In genomic region chr4:101033986-101034385, GRCh38 we compare ENCODE assay signal across 19 cellular contexts.
DNase-seq lines count a peak whose midpoint lies in the region; ATAC-seq and TF ChIP-seq lines count a peak whose summit lies in the region.
"Had no signal": no experiment of that assay in that cellular context is flagged by ENCODE, and none has a peak within 500 bp of the region (broad histone marks: within the 10 kb centered on the region; RNA-seq: fewer than 3 reads in every experiment).

No MANE protein-coding gene starts in this region.

- no peaks in the 10 kb centered on the region for H3K4me1 ChIP-seq in foreskin keratinocyte
- H3K4me1 ChIP-seq: thyroid gland had no signal

- H3K4me3 Mint-ChIP-seq in central memory CD8-positive, alpha-beta T cell, result no peak overlapping the region
- H3K4me3 Mint-ChIP-seq in stimulated activated memory B cell treated with anti-CD40 and anti-IgM and Interleukin-4, amounts not matched to agents 10 μg/mL and 1 μg/mL and 100 μg/mL, for 72 hours, result no peak overlapping the region
- H3K4me3 Mint-ChIP-seq: CD14-positive monocyte; neural crest cell; stimulated activated naive B cell treated with anti-CD40 and anti-IgM and Interleukin-4, amounts not matched to agents 10 μg/mL and 1 μg/mL and 100 μg/mL, for 72 hours had no signal

- no peaks in the 10 kb centered on the region for H3K27me3 Mint-ChIP-seq in central memory CD8-positive, alpha-beta T cell
- H3K27me3 Mint-ChIP-seq in stimulated activated memory B cell treated with anti-CD40 and anti-IgM and Interleukin-4, amounts not matched to agents 10 μg/mL and 1 μg/mL and 100 μg/mL, for 72 hours, result no peaks in the 10 kb centered on the region
- H3K27me3 Mint-ChIP-seq: stimulated activated naive B cell treated with anti-CD40 and anti-IgM and Interleukin-4, amounts not matched to agents 10 μg/mL and 1 μg/mL and 100 μg/mL, for 72 hours had no signal

- peaks cover 45% of the 10 kb centered on the region for H3K4me1 Mint-ChIP-seq in central memory CD8-positive, alpha-beta T cell
- no peaks in the 10 kb centered on the region for H3K4me1 Mint-ChIP-seq in stimulated activated memory B cell treated with anti-CD40 and anti-IgM and Interleukin-4, amounts not matched to agents 10 μg/mL and 1 μg/mL and 100 μg/mL, for 72 hours

- no peaks in the 10 kb centered on the region for H3K9me3 Mint-ChIP-seq in central memory CD8-positive, alpha-beta T cell
- H3K9me3 Mint-ChIP-seq in stimulated activated memory B cell treated with anti-CD40 and anti-IgM and Interleukin-4, amounts not matched to agents 10 μg/mL and 1 μg/mL and 100 μg/mL, for 72 hours, result no peaks in the 10 kb centered on the region
- H3K9me3 Mint-ChIP-seq: neural crest cell; stimulated activated naive B cell treated with anti-CD40 and anti-IgM and Interleukin-4, amounts not matched to agents 10 μg/mL and 1 μg/mL and 100 μg/mL, for 72 hours had no signal

- TF ChIP-seq CTCF in LNCaP clone FGC (IDR thresholded peaks at IDR 0.05; ENCODE audit: control insufficient read depth, extremely low read depth, insufficient read depth) (peak; percentile 23; the same call in 1 of the 2 replicates), foreskin keratinocyte (conservative IDR thresholded peaks at IDR 0.05) (no peak)

- no peaks in the 10 kb centered on the region for H3K27me3 ChIP-seq in foreskin keratinocyte
- H3K27me3 ChIP-seq: thyroid gland had no signal

- ATAC-seq in central memory CD8-positive, alpha-beta T cell (replicated peaks; ENCODE audit: extremely low read depth, poor library complexity, severe bottlenecking), result no peak
- no peak for ATAC-seq in stimulated activated memory B cell treated with anti-CD40 and anti-IgM and Interleukin-4, amounts not matched to agents 10 μg/mL and 1 μg/mL and 100 μg/mL, for 72 hours
- no peak for ATAC-seq in foreskin keratinocyte
- ATAC-seq in GM21423 (IDR thresholded peaks at IDR 0.05; ENCODE audit: unreplicated experiment), result no peak
- ATAC-seq: stimulated activated naive B cell treated with anti-CD40 and anti-IgM and Interleukin-4, amounts not matched to agents 10 μg/mL and 1 μg/mL and 100 μg/mL, for 72 hours had no signal

- no peak overlapping the region for H3K4me3 ChIP-seq in LNCaP clone FGC (ENCODE audit: low read depth, low read length)
- H3K4me3 ChIP-seq: thyroid gland had no signal

- DNase-seq in NCI-H82 (lab: John Stamatoyannopoulos, UW), result peak; percentile 47
- DNase-seq in NCI-H82 treated with DMSO at 0.1 percent for 48 hours (lab: John Stamatoyannopoulos, UW; ENCODE audit: unreplicated experiment), result no peak
- DNase-seq in LNCaP clone FGC (ENCODE audit: low read depth), result no peak
- DNase-seq in central memory CD8-positive, alpha-beta T cell (ENCODE audit: low spot score in 2 of 2), result no peak
- DNase-seq in stimulated activated CD4-positive, alpha-beta T cell treated with anti-CD3 and anti-CD28 coated beads, Interleukin-4, amount 100 ng/mL, for 24 hours, result no peak
- no peak for DNase-seq in foreskin keratinocyte
- DNase-seq: activated naive CD4-positive, alpha-beta T cell treated with anti-CD3 and anti-CD28 coated beads, Interleukin-2, amount 50 U/mL, for 16 hours; activated T-cell treated with anti-CD3 and anti-CD28 coated beads, Interleukin-2, amount 50 U/mL, for 1 hour; hippocampal formation; NCI-H1092; NCI-H2107; NCI-H774; RPMI8226; stimulated activated naive B cell treated with anti-CD40 and anti-IgM and Interleukin-4, amounts not matched to agents 10 μg/mL and 1 μg/mL and 100 μg/mL, for 72 hours; thyroid gland had no signal

- peak overlapping the region; percentile 87 for H3K27ac Mint-ChIP-seq in central memory CD8-positive, alpha-beta T cell (ENCODE audit: low read depth)
- peak overlapping the region; percentile 1 for H3K27ac Mint-ChIP-seq in stimulated activated memory B cell treated with anti-CD40 and anti-IgM and Interleukin-4, amounts not matched to agents 10 μg/mL and 1 μg/mL and 100 μg/mL, for 72 hours
- H3K27ac Mint-ChIP-seq: stimulated activated naive B cell treated with anti-CD40 and anti-IgM and Interleukin-4, amounts not matched to agents 10 μg/mL and 1 μg/mL and 100 μg/mL, for 72 hours had no signal

- peaks cover 6% of the 10 kb centered on the region for H3K36me3 Mint-ChIP-seq in central memory CD8-positive, alpha-beta T cell (ENCODE audit: insufficient read depth)
- H3K36me3 Mint-ChIP-seq in stimulated activated memory B cell treated with anti-CD40 and anti-IgM and Interleukin-4, amounts not matched to agents 10 μg/mL and 1 μg/mL and 100 μg/mL, for 72 hours, result peaks cover 73% of the 10 kb centered on the region

- H3K27ac ChIP-seq in foreskin keratinocyte, result no peak overlapping the region
- H3K27ac ChIP-seq: thyroid gland had no signal
